In the genomic region with DNA sequence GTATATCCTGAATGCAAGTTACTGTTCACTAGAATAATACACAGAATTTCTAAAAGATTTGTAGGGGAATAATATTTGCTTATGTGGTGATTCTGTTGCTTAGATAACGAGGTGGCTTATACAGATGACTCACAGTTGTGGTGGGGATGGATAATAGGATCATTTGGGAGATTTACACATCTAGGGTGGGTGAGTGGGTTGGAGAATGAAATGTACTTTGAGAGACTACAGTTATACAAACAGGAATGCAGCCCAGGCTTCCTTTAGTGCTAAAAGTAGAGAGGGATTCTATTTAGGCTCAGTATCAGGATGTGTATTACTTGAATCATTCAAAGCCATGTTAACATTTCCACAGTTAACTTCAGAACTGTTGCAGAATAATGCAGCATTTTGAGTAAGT, we compare ENCODE assay signal across 1 cellular context.
TF ChIP-seq lines count a peak whose summit lies in the region.

No MANE protein-coding gene starts in this region.

TF ChIP-seq in SK-N-SH treated with all-trans-retinoic acid at 6 μM for 48 hours, 23 proteins besides CTCF, POLR2A, EP300 and RAD21 (continued from another document):
- no peak for TF ChIP-seq SNAI2 (CRISPR knock-in tag; IDR thresholded peaks at IDR 0.05)
- TF ChIP-seq TOX (CRISPR knock-in tag; IDR thresholded peaks at IDR 0.05; ENCODE audit: borderline replicate concordance): no peak
- TF ChIP-seq ZNF565 (CRISPR knock-in tag; conservative IDR thresholded peaks at IDR 0.05; ENCODE audit: low read depth): no peak
